Comparison of ENCODE assay signal across 9 cellular contexts in the genomic region with DNA sequence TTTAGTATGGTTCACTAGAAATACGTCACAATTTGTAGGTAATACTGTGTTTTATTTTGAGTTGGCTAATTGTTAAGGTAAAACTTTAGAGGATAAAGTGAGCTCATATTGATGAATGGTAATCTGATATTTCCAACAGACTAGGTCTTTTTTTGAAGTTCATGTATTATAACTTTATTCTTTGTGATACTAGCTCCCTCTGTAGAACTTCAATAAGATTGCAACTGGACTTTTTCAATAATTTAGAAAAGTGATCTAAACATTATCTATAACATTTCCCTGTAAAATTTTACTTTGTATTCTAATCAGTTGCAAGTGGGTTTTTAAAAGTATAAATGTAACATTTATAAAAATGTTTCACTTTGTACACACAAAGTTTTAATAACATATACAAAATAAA.
A peak's percentile ranks its signal among the peaks of the same experiment; 100 is the strongest.
DNase-seq lines count a peak whose midpoint lies in the region; ATAC-seq and TF ChIP-seq lines count a peak whose summit lies in the region.
"Had no signal": no experiment of that assay in that cellular context is flagged by ENCODE, and none has a peak within 500 bp of the region (broad histone marks: within the 10 kb centered on the region; RNA-seq: fewer than 3 reads in every experiment).

No MANE protein-coding gene starts in this region.

- no peak for TF ChIP-seq EP300 in stomach (IDR thresholded peaks at IDR 0.05)

- H3K27ac ChIP-seq in OCI-LY1 (ENCODE audit: low read depth, low read length, poor library complexity, severe bottlenecking): no peak overlapping the region
- no peak overlapping the region for H3K27ac ChIP-seq in stomach

- 62 to 75% (median 71%) methylated on average over 1 of the region's 1 CpG for WGBS in stomach, 5 donors

- no peak overlapping the region for H2AFZ ChIP-seq in OCI-LY1 (ENCODE audit: low read length)

- intact Hi-C loops in stomach (cut with DNase I; ENCODE audit: low total_unique reads): no loop called here

- H3K4me1 ChIP-seq in OCI-LY1 (ENCODE audit: insufficient read depth, low read length, severe bottlenecking) (no peaks in the 10 kb centered on the region), stomach (peaks cover 0 to 18% (median 8%) of the 10 kb centered on the region in 4 donors)

- H3K4me3 ChIP-seq in OCI-LY1 (ENCODE audit: low read depth, low read length, poor library complexity, severe bottlenecking) (no peak overlapping the region), epithelial cell of esophagus (ENCODE audit: low read length) (no peak overlapping the region), stomach (no peak overlapping the region)

- H3F3A ChIP-seq in OCI-LY1 (ENCODE audit: insufficient read depth, low read length): no peaks in the 10 kb centered on the region

- peak; percentile 25 for DNase-seq in NCI-H2196 treated with DMSO at 0.1 percent for 48 hours (lab: John Stamatoyannopoulos, UW; ENCODE audit: unreplicated experiment)
- no peak for DNase-seq in NCI-H2196 (lab: John Stamatoyannopoulos, UW; ENCODE audit: unreplicated experiment)
- no peak for DNase-seq in epithelial cell of esophagus (ENCODE audit: low read depth)
- no peak for DNase-seq in stomach
- no peak for DNase-seq in activated CD4-positive, CD25-positive, alpha-beta regulatory T cell treated with anti-CD3 and anti-CD28 coated beads, Interleukin-2, amount 50 U/mL, for 72 hours
- DNase-seq in putamen (ENCODE audit: low spot score): no peak
- DNase-seq: C1 segment of cervical spinal cord had no signal

- H3K36me3 ChIP-seq in OCI-LY1 (ENCODE audit: insufficient read depth, low read length) (no peaks in the 10 kb centered on the region), stomach (no peaks in the 10 kb centered on the region)

- no peaks in the 10 kb centered on the region for H4K20me1 ChIP-seq in OCI-LY1 (ENCODE audit: insufficient read depth, low read length)

- TF ChIP-seq CTCF in OCI-LY1 (IDR thresholded peaks at IDR 0.05; ENCODE audit: low read length) (peak; percentile 55), epithelial cell of esophagus (IDR thresholded peaks at IDR 0.05; ENCODE audit: insufficient read depth, low read depth, low read length, missing control alignments) (peak; percentile 17), stomach (IDR thresholded peaks at IDR 0.05) (peak in 4 of 7 experiments; percentile 21 to 37 (median 36))

- H3K9me2 ChIP-seq in OCI-LY1 (ENCODE audit: low read depth, low read length): no peaks in the 10 kb centered on the region

- no peaks in the 10 kb centered on the region for H3K79me2 ChIP-seq in OCI-LY1 (ENCODE audit: insufficient read depth, low read length)

- no peak overlapping the region for H3K9ac ChIP-seq in OCI-LY1 (ENCODE audit: low read length)

- H3K9me3 ChIP-seq in OCI-LY1 (ENCODE audit: low read length): no peaks in the 10 kb centered on the region
- no peaks in the 10 kb centered on the region for H3K9me3 ChIP-seq in stomach

- no peak overlapping the region for H3K4me2 ChIP-seq in OCI-LY1 (ENCODE audit: low read length)

- TF ChIP-seq POLR2A in stomach (IDR thresholded peaks at IDR 0.05): no peak

- H3K27me3 ChIP-seq in OCI-LY1 (ENCODE audit: insufficient read depth, low read length): no peaks in the 10 kb centered on the region
- H3K27me3 ChIP-seq in stomach: no peaks in the 10 kb centered on the region

- ATAC-seq in GM18519 (IDR thresholded peaks at IDR 0.05; ENCODE audit: low FRiP score, unreplicated experiment): no peak
